In genomic region chr17:40675905-40676304, GRCh38 we compare ENCODE assay signal across 34 cellular contexts. TPM values are rescaled to one million over a fixed set of nuclear protein-coding genes. Genes with fewer than 3 reads are reported as not detected.
"Had no signal": no experiment of that assay in that cellular context is flagged by ENCODE, and none has a peak within 500 bp of the region (broad histone marks: within the 10 kb centered on the region; RNA-seq: fewer than 3 reads in every experiment).

No MANE protein-coding gene starts in this region.

- H3K36me3 Mint-ChIP-seq: activated CD4-positive, alpha-beta memory T cell treated with anti-CD3 and anti-CD28 coated beads for 36 hours; activated naive CD4-positive, alpha-beta T cell treated with anti-CD3 and anti-CD28 coated beads, Interleukin-2, amount 10 ng/mL, durations not matched to agents 7 days and 5 days; activated naive CD8-positive, alpha-beta T cell treated with anti-CD3 and anti-CD28 coated beads, Interleukin-2, amount 10 ng/mL, durations not matched to agents 7 days and 5 days; stimulated activated memory B cell treated with anti-CD40 and anti-IgM and Interleukin-4, amounts not matched to agents 10 μg/mL and 1 μg/mL and 100 μg/mL, for 72 hours; type B pancreatic cell had no signal

- H3K27ac Mint-ChIP-seq: activated CD4-positive, alpha-beta memory T cell treated with anti-CD3 and anti-CD28 coated beads for 36 hours; activated naive CD4-positive, alpha-beta T cell treated with anti-CD3 and anti-CD28 coated beads, Interleukin-2, amount 10 ng/mL, durations not matched to agents 7 days and 5 days; activated naive CD8-positive, alpha-beta T cell treated with anti-CD3 and anti-CD28 coated beads, Interleukin-2, amount 10 ng/mL, durations not matched to agents 7 days and 5 days; activated T-cell treated with anti-CD3 and anti-CD28 coated beads, Interleukin-2, amount 50 U/mL, for 24 hours; nephron; progenitor cell of endocrine pancreas; stimulated activated memory B cell treated with anti-CD40 and anti-IgM and Interleukin-4, amounts not matched to agents 10 μg/mL and 1 μg/mL and 100 μg/mL, for 72 hours; stimulated activated naive CD8-positive, alpha-beta T cell treated with anti-CD3 and anti-CD28 coated beads, Interleukin-15, amount 100 ng/mL, for 72 hours; type B pancreatic cell had no signal

- H3K9me3 Mint-ChIP-seq: activated CD4-positive, alpha-beta memory T cell treated with anti-CD3 and anti-CD28 coated beads for 36 hours; activated naive CD4-positive, alpha-beta T cell treated with anti-CD3 and anti-CD28 coated beads, Interleukin-2, amount 10 ng/mL, durations not matched to agents 7 days and 5 days; activated naive CD8-positive, alpha-beta T cell treated with anti-CD3 and anti-CD28 coated beads, Interleukin-2, amount 10 ng/mL, durations not matched to agents 7 days and 5 days; activated T-cell treated with anti-CD3 and anti-CD28 coated beads, Interleukin-2, amount 50 U/mL, for 24 hours; nephron; stimulated activated memory B cell treated with anti-CD40 and anti-IgM and Interleukin-4, amounts not matched to agents 10 μg/mL and 1 μg/mL and 100 μg/mL, for 72 hours; stimulated activated naive CD8-positive, alpha-beta T cell treated with anti-CD3 and anti-CD28 coated beads, Interleukin-15, amount 100 ng/mL, for 72 hours; type B pancreatic cell had no signal

- H3K4me3 ChIP-seq: sigmoid colon, uterus had no signal

- H3K36me3 ChIP-seq: brain microvascular endothelial cell, neutrophil, sigmoid colon, uterus had no signal

- H3K9me3 ChIP-seq: neutrophil, sigmoid colon, uterus had no signal

- H3K27me3 ChIP-seq: uterus had no signal

- H3K4me1 ChIP-seq: sigmoid colon, uterus had no signal

- ATAC-seq: esophagus mucosa; left cardiac atrium; left ventricle myocardium superior; stimulated activated memory B cell treated with anti-CD40 and anti-IgM and Interleukin-4, amounts not matched to agents 10 μg/mL and 1 μg/mL and 100 μg/mL, for 72 hours; stimulated activated naive CD8-positive, alpha-beta T cell treated with anti-CD3 and anti-CD28 coated beads, Interleukin-15, amount 100 ng/mL, for 72 hours had no signal

- DNase-seq: activated CD4-positive, alpha-beta memory T cell treated with anti-CD3 and anti-CD28 coated beads for 36 hours; activated CD4-positive, alpha-beta T cell treated with anti-CD3 and anti-CD28 coated beads for 48 hours; activated CD8-positive, alpha-beta memory T cell treated with anti-CD3 and anti-CD28 coated beads, Interleukin-2, amount 50 U/mL, for 48 hours; activated gamma-delta T cell; activated naive CD4-positive, alpha-beta T cell treated with anti-CD3 and anti-CD28 coated beads, Interleukin-2, amount 10 ng/mL, durations not matched to agents 7 days and 5 days; activated naive CD8-positive, alpha-beta T cell treated with anti-CD3 and anti-CD28 coated beads, Interleukin-2, amount 10 ng/mL, durations not matched to agents 7 days and 5 days; activated T-cell treated with anti-CD3 and anti-CD28 coated beads, Interleukin-2, amount 50 U/mL, for 24 hours; brain microvascular endothelial cell; cortex of kidney; foreskin fibroblast; head of caudate nucleus; hippocampal formation; left cardiac atrium; left ventricle myocardium superior; sigmoid colon; small intestine; stimulated activated CD4-positive, alpha-beta T cell treated with anti-CD3 and anti-CD28 coated beads, Interleukin-1b, Interleukin-23, amount 100 ng/mL, for 48 hours; stimulated activated CD4-positive, alpha-beta T cell treated with anti-CD3 and anti-CD28 coated beads, Interleukin-4, amount 100 ng/mL, for 4 hours; stimulated activated CD8-positive, alpha-beta memory T cell treated with anti-CD3 and anti-CD28 coated beads, Interleukin-4, amount 100 ng/mL, for 48 hours; stimulated activated naive CD8-positive, alpha-beta T cell treated with anti-CD3 and anti-CD28 coated beads, Interleukin-15, amount 100 ng/mL, for 72 hours; substantia nigra; uterus had no signal

- H3K27ac ChIP-seq: brain microvascular endothelial cell, neutrophil, sigmoid colon, uterus had no signal

- H3K4me3 Mint-ChIP-seq: activated CD4-positive, alpha-beta memory T cell treated with anti-CD3 and anti-CD28 coated beads for 36 hours; activated naive CD4-positive, alpha-beta T cell treated with anti-CD3 and anti-CD28 coated beads, Interleukin-2, amount 10 ng/mL, durations not matched to agents 7 days and 5 days; activated naive CD8-positive, alpha-beta T cell treated with anti-CD3 and anti-CD28 coated beads, Interleukin-2, amount 10 ng/mL, durations not matched to agents 7 days and 5 days; activated T-cell treated with anti-CD3 and anti-CD28 coated beads, Interleukin-2, amount 50 U/mL, for 24 hours; nephron; stimulated activated memory B cell treated with anti-CD40 and anti-IgM and Interleukin-4, amounts not matched to agents 10 μg/mL and 1 μg/mL and 100 μg/mL, for 72 hours; stimulated activated naive CD8-positive, alpha-beta T cell treated with anti-CD3 and anti-CD28 coated beads, Interleukin-15, amount 100 ng/mL, for 72 hours; type B pancreatic cell had no signal

- H3K4me1 Mint-ChIP-seq: activated naive CD4-positive, alpha-beta T cell treated with anti-CD3 and anti-CD28 coated beads, Interleukin-2, amount 10 ng/mL, durations not matched to agents 7 days and 5 days; nephron; stimulated activated memory B cell treated with anti-CD40 and anti-IgM and Interleukin-4, amounts not matched to agents 10 μg/mL and 1 μg/mL and 100 μg/mL, for 72 hours had no signal

RNA-seq across cellular contexts. Expression of gene KRT222, which starts 10.9 kb away (rescaled TPM):
- total RNA-seq: activated CD4-positive, alpha-beta memory T cell treated with anti-CD3 and anti-CD28 coated beads for 36 hours; activated naive CD8-positive, alpha-beta T cell treated with anti-CD3 and anti-CD28 coated beads, Interleukin-2, amount 10 ng/mL, durations not matched to agents 7 days and 5 days; cardiac septum; left ventricle myocardium superior; lung microvascular endothelial cell; osteocyte had no signal

RNA-seq across cellular contexts. Expression of gene KRT24, which starts 27.6 kb away (rescaled TPM):
- total RNA-seq: activated CD4-positive, alpha-beta memory T cell treated with anti-CD3 and anti-CD28 coated beads for 36 hours; activated naive CD8-positive, alpha-beta T cell treated with anti-CD3 and anti-CD28 coated beads, Interleukin-2, amount 10 ng/mL, durations not matched to agents 7 days and 5 days; astrocyte; cardiac septum; cerebellum; left cardiac atrium; left ventricle myocardium superior; lung microvascular endothelial cell; osteocyte; progenitor cell of endocrine pancreas; renal cortical epithelial cell; uterus had no signal
